In genomic region chr7:21361413-21362130, GRCh38 we compare ENCODE assay signal across 22 cellular contexts.
DNase-seq lines count a peak whose midpoint lies in the region; ATAC-seq and TF ChIP-seq lines count a peak whose summit lies in the region.
"Had no signal": no experiment of that assay in that cellular context is flagged by ENCODE, and none has a peak within 500 bp of the region (broad histone marks: within the 10 kb centered on the region; RNA-seq: fewer than 3 reads in every experiment).

No MANE protein-coding gene starts in this region.

- peaks cover 1% of the 10 kb centered on the region for H3K36me3 Mint-ChIP-seq in central memory CD8-positive, alpha-beta T cell (ENCODE audit: insufficient read depth)
- H3K36me3 Mint-ChIP-seq: activated naive CD8-positive, alpha-beta T cell; CD8-positive, alpha-beta T cell; naive B cell had no signal

- no peaks in the 10 kb centered on the region for H3K9me3 ChIP-seq in hepatocyte (ENCODE audit: low read depth)
- H3K9me3 ChIP-seq in suprapubic skin = no peaks in the 10 kb centered on the region
- H3K9me3 ChIP-seq: esophagus squamous epithelium, right atrium auricular region, upper lobe of left lung had no signal

- peaks cover 51% of the 10 kb centered on the region for H3K4me1 Mint-ChIP-seq in central memory CD8-positive, alpha-beta T cell

- ATAC-seq in GM18861 (IDR thresholded peaks at IDR 0.05; ENCODE audit: unreplicated experiment) (peak; percentile 40), HG02885 (IDR thresholded peaks at IDR 0.05; ENCODE audit: poor library complexity, unreplicated experiment) (no peak)
- ATAC-seq in central memory CD8-positive, alpha-beta T cell (replicated peaks; ENCODE audit: extremely low read depth, poor library complexity, severe bottlenecking) = peak; percentile 32
- ATAC-seq: activated T-cell treated with anti-CD3 and anti-CD28 coated beads, Interleukin-2, amount 50 U/mL, for 72 hours; CD8-positive, alpha-beta T cell had no signal

- no peaks in the 10 kb centered on the region for H3K36me3 ChIP-seq in hepatocyte (replicated peaks; ENCODE audit: insufficient read depth, low read depth)
- H3K36me3 ChIP-seq in suprapubic skin = no peaks in the 10 kb centered on the region
- H3K36me3 ChIP-seq: esophagus squamous epithelium, right atrium auricular region, upper lobe of left lung had no signal

- no peaks in the 10 kb centered on the region for H3K9me2 ChIP-seq in hepatocyte (replicated peaks; ENCODE audit: insufficient read depth)

- WGBS in hepatocyte (ENCODE audit: low lambda C conversion rate, missing lambda C conversion rate) = 82% methylated on average over 5 of the region's 5 CpGs
- WGBS in suprapubic skin = 61% methylated on average over 5 of the region's 5 CpGs

- H3K4me1 ChIP-seq in hepatocyte (ENCODE audit: insufficient read depth) = peaks cover 2% of the 10 kb centered on the region
- peaks cover 3% of the 10 kb centered on the region for H3K4me1 ChIP-seq in suprapubic skin
- H3K4me1 ChIP-seq: esophagus squamous epithelium, right atrium auricular region, upper lobe of left lung had no signal

- no peak for TF ChIP-seq CTCF in NB4 (IDR thresholded peaks at IDR 0.05; ENCODE audit: low read depth, low read length)
- no peak for TF ChIP-seq CTCF in hepatocyte (IDR thresholded peaks at IDR 0.05; ENCODE audit: poor library complexity)
- TF ChIP-seq CTCF in GM10266 (IDR thresholded peaks at IDR 0.05; ENCODE audit: control insufficient read depth, insufficient read depth, low read depth, missing control alignments) = no peak
- TF ChIP-seq CTCF in suprapubic skin (IDR thresholded peaks at IDR 0.05) = no peak

- no peaks in the 10 kb centered on the region for H3K27me3 ChIP-seq in hepatocyte
- no peaks in the 10 kb centered on the region for H3K27me3 ChIP-seq in suprapubic skin
- H3K27me3 ChIP-seq: right atrium auricular region, upper lobe of left lung had no signal

- H3K4me3 ChIP-seq in NB4 (ENCODE audit: low read depth, low read length) (no peak overlapping the region), hepatocyte (no peak overlapping the region), suprapubic skin (no peak overlapping the region)
- H3K4me3 ChIP-seq: esophagus squamous epithelium, right atrium auricular region, upper lobe of left lung had no signal

- H3K27me3 Mint-ChIP-seq in central memory CD8-positive, alpha-beta T cell = no peaks in the 10 kb centered on the region
- H3K27me3 Mint-ChIP-seq: activated naive CD8-positive, alpha-beta T cell; naive B cell had no signal

- no peak overlapping the region for H3K4me2 ChIP-seq in hepatocyte

- peaks cover 4% of the 10 kb centered on the region for H3K9me3 Mint-ChIP-seq in central memory CD8-positive, alpha-beta T cell
- H3K9me3 Mint-ChIP-seq: CD8-positive, alpha-beta T cell; naive B cell had no signal

- no peaks in the 10 kb centered on the region for H4K20me1 ChIP-seq in hepatocyte (ENCODE audit: insufficient read depth, poor library complexity, severe bottlenecking)

- DNase-seq in DMS53 treated with DMSO at 0.1 percent for 48 hours (lab: John Stamatoyannopoulos, UW; ENCODE audit: unreplicated experiment) (peak; percentile 51), NB4 (ENCODE audit: low read depth) (peak; percentile 21), hepatocyte (ENCODE audit: low spot score) (no peak), GM10266 (ENCODE audit: extremely low spot score) (no peak), suprapubic skin (ENCODE audit: low spot score in 2 of 2) (no peak)
- DNase-seq in central memory CD8-positive, alpha-beta T cell (ENCODE audit: low spot score in 2 of 2) = no peak
- DNase-seq: activated CD4-positive, alpha-beta T cell treated with anti-CD3 and anti-CD28 coated beads, Interleukin-2, amount 50 U/mL, for 48 hours; activated T-cell treated with anti-CD3 and anti-CD28 coated beads, Interleukin-2, amount 50 U/mL, for 72 hours; CD8-positive, alpha-beta T cell; effector CD8-positive, alpha-beta T cell; esophagus squamous epithelium; naive B cell; NCI-H1436; NCI-H748 treated with DMSO at 0.1 percent for 48 hours; SHP77; stimulated activated CD4-positive, alpha-beta T cell treated with anti-CD3 and anti-CD28 coated beads, Interleukin-12 subunit alpha, Interleukin-12 subunit beta, amount 100 ng/mL, for 4 hours; upper lobe of left lung had no signal

- H3K79me2 ChIP-seq in hepatocyte = no peaks in the 10 kb centered on the region

- no peak overlapping the region for H3K27ac ChIP-seq in hepatocyte
- H3K27ac ChIP-seq in suprapubic skin = no peak overlapping the region
- H3K27ac ChIP-seq: esophagus squamous epithelium, right atrium auricular region, upper lobe of left lung, VCaP had no signal

- H3K4me3 Mint-ChIP-seq in central memory CD8-positive, alpha-beta T cell = peak overlapping the region; percentile 3
- H3K4me3 Mint-ChIP-seq: activated naive CD8-positive, alpha-beta T cell; CD8-positive, alpha-beta T cell; naive B cell had no signal

- TF ChIP-seq POLR2A in NB4 (IDR thresholded peaks at IDR 0.05; ENCODE audit: extremely low read depth, insufficient read length) (no peak), suprapubic skin (IDR thresholded peaks at IDR 0.05) (no peak)

- no peak for TF ChIP-seq EP300 in suprapubic skin (IDR thresholded peaks at IDR 0.05)

- peak overlapping the region; percentile 56 for H3K27ac Mint-ChIP-seq in central memory CD8-positive, alpha-beta T cell (ENCODE audit: low read depth)
- H3K27ac Mint-ChIP-seq: activated naive CD8-positive, alpha-beta T cell; activated T-cell treated with anti-CD3 and anti-CD28 coated beads, Interleukin-2, amount 50 U/mL, for 72 hours; CD8-positive, alpha-beta T cell had no signal

- no peak overlapping the region for H2AFZ ChIP-seq in hepatocyte

Comparison
In these comparisons a context has a peak if more than half of its experiments do, and no peak if none do; other contexts are left out.
1. DNase-seq: peak in DMS53 treated with DMSO at 0.1 percent for 48 hours (single experiment) and NB4 (single experiment); none in central memory CD8-positive, alpha-beta T cell (0 of 2), hepatocyte (single experiment), GM10266 (single experiment) and suprapubic skin (0 of 2).